22 cellular contexts compared by ENCODE assay signal in the genomic region with DNA sequence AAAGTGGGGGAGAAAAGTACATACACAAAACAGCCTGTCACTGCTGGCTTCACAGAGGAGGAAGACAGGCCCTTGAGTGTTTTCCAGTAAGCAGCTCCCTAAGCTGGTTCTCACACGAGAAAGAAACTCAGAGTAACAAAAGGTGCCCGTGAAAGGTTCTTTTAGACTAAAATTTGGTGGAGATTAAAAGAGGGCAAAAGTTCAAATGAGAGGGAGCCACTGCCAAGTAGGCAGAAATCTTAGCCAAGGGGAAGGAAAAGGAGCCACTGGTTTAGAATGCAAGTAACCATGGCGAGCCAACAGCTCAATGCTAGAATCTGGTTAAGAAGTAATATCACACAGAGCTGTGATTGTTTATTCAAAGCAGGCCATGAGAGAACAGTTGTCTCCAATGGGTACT.
A peak's percentile ranks its signal among the peaks of the same experiment; 100 is the strongest.
DNase-seq lines count a peak whose midpoint lies in the region; TF ChIP-seq lines count a peak whose summit lies in the region.
"Had no signal": no experiment of that assay in that cellular context is flagged by ENCODE, and none has a peak within 500 bp of the region (broad histone marks: within the 10 kb centered on the region; RNA-seq: fewer than 3 reads in every experiment).

No MANE protein-coding gene starts in this region.

- no peak for TF ChIP-seq CTCF in endodermal cell (conservative IDR thresholded peaks at IDR 0.05)
- TF ChIP-seq CTCF in HFFc6 (IDR thresholded peaks at IDR 0.05) = no peak

- H3K4me1 Mint-ChIP-seq in endodermal cell (no peaks in the 10 kb centered on the region), HFFc6 (ENCODE audit: low read depth) (no peaks in the 10 kb centered on the region)
- H3K4me1 Mint-ChIP-seq: stimulated activated naive B cell treated with anti-CD40 and anti-IgM and Interleukin-4, amounts not matched to agents 10 μg/mL and 1 μg/mL and 100 μg/mL, for 72 hours had no signal

- no peak overlapping the region for H3K9ac ChIP-seq in endodermal cell (ENCODE audit: extremely low read depth, low read length, poor library complexity, severe bottlenecking)

- H3K27me3 ChIP-seq in endodermal cell (ENCODE audit: control insufficient read depth, insufficient read depth, low read length, poor library complexity, severe bottlenecking) = no peaks in the 10 kb centered on the region
- H3K27me3 ChIP-seq in MG63 = no peaks in the 10 kb centered on the region
- H3K27me3 ChIP-seq: dorsolateral prefrontal cortex, pancreas, SJSA1 had no signal

- H3K9me3 ChIP-seq in endodermal cell (ENCODE audit: control insufficient read depth, low read length) (no peaks in the 10 kb centered on the region), MG63 (no peaks in the 10 kb centered on the region)
- H3K9me3 ChIP-seq: pancreas, SJSA1 had no signal

- 72 to 82% methylated on average over 3 of the region's 3 CpGs for WGBS in endodermal cell (ENCODE audit: insufficient coverage in 1 of 2, insufficient read length in 1 of 2), 2 experiments

- no peak overlapping the region for H3K27ac Mint-ChIP-seq in endodermal cell
- H3K27ac Mint-ChIP-seq in HFFc6 = no peak overlapping the region
- H3K27ac Mint-ChIP-seq: H9; stimulated activated naive B cell treated with anti-CD40 and anti-IgM and Interleukin-4, amounts not matched to agents 10 μg/mL and 1 μg/mL and 100 μg/mL, for 72 hours had no signal

- no peaks in the 10 kb centered on the region for H3K36me3 ChIP-seq in endodermal cell (ENCODE audit: control insufficient read depth, insufficient read depth, low read length)
- H3K36me3 ChIP-seq in MG63 = no peaks in the 10 kb centered on the region
- H3K36me3 ChIP-seq: pancreas, SJSA1 had no signal

- H3K36me3 Mint-ChIP-seq in endodermal cell (ENCODE audit: low read depth) (no peaks in the 10 kb centered on the region), HFFc6 (ENCODE audit: low read depth) (no peaks in the 10 kb centered on the region)
- H3K36me3 Mint-ChIP-seq: stimulated activated naive B cell treated with anti-CD40 and anti-IgM and Interleukin-4, amounts not matched to agents 10 μg/mL and 1 μg/mL and 100 μg/mL, for 72 hours had no signal

- peak; percentile 11 for DNase-seq in NCI-H446 treated with DMSO at 0.1 percent for 48 hours (lab: John Stamatoyannopoulos, UW)
- no peak for DNase-seq in endodermal cell
- peak; percentile 86 for DNase-seq in medulla oblongata (ENCODE audit: extremely low spot score)
- peak; percentile 62 for DNase-seq in superior temporal gyrus (ENCODE audit: extremely low spot score)
- DNase-seq in HFFc6 = no peak
- DNase-seq in AML-193 (lab: John Stamatoyannopoulos, UW) = no peak
- DNase-seq in DMS153 treated with DMSO at 0.1 percent for 48 hours (lab: John Stamatoyannopoulos, UW; ENCODE audit: unreplicated experiment) = no peak
- no peak for DNase-seq in MG63
- DNase-seq: activated CD4-positive, CD25-positive, alpha-beta regulatory T cell treated with anti-CD3 and anti-CD28 coated beads, Interleukin-2, amount 50 U/mL, for 72 hours; activated CD8-positive, alpha-beta memory T cell treated with anti-CD3 and anti-CD28 coated beads, Interleukin-2, amount 50 U/mL, for 48 hours; activated naive CD4-positive, alpha-beta T cell treated with Interleukin-2 at 50 U/mL for 16 hours; dorsolateral prefrontal cortex; GF-D8; H9; kidney; NCI-H1694 treated with DMSO at 0.1 percent for 48 hours; NCI-H524 treated with DMSO at 0.1 percent for 48 hours; OCI-M1; pancreas; stimulated activated naive B cell treated with anti-CD40 and anti-IgM and Interleukin-4, amounts not matched to agents 10 μg/mL and 1 μg/mL and 100 μg/mL, for 72 hours; T-helper 9 cell had no signal

- no peak overlapping the region for H3K4me3 Mint-ChIP-seq in endodermal cell
- H3K4me3 Mint-ChIP-seq in HFFc6 = no peak overlapping the region
- H3K4me3 Mint-ChIP-seq: H9; stimulated activated naive B cell treated with anti-CD40 and anti-IgM and Interleukin-4, amounts not matched to agents 10 μg/mL and 1 μg/mL and 100 μg/mL, for 72 hours had no signal

- peak overlapping the region; percentile 90 for H3K27ac ChIP-seq in endodermal cell (ENCODE audit: low read depth, low read length)
- H3K27ac ChIP-seq: SJSA1 had no signal

- no peak overlapping the region for H3K4me3 ChIP-seq in endodermal cell (ENCODE audit: low read length)
- no peak overlapping the region for H3K4me3 ChIP-seq in MG63
- H3K4me3 ChIP-seq: dorsolateral prefrontal cortex, pancreas, SJSA1 had no signal

- no peaks in the 10 kb centered on the region for H3K4me1 ChIP-seq in endodermal cell (ENCODE audit: control insufficient read depth, insufficient read depth, low read length)
- H3K4me1 ChIP-seq: SJSA1 had no signal

- H3K9me3 Mint-ChIP-seq in endodermal cell (no peaks in the 10 kb centered on the region), HFFc6 (peaks cover 36% of the 10 kb centered on the region)
- H3K9me3 Mint-ChIP-seq: H9 had no signal

- H3K27me3 Mint-ChIP-seq in endodermal cell (ENCODE audit: insufficient read depth) (no peaks in the 10 kb centered on the region), HFFc6 (ENCODE audit: insufficient read depth) (no peaks in the 10 kb centered on the region)
- H3K27me3 Mint-ChIP-seq: stimulated activated naive B cell treated with anti-CD40 and anti-IgM and Interleukin-4, amounts not matched to agents 10 μg/mL and 1 μg/mL and 100 μg/mL, for 72 hours had no signal

Comparison
In these comparisons a context has a peak if more than half of its experiments do, and no peak if none do; other contexts are left out.
1. DNase-seq: peak in NCI-H446 treated with DMSO at 0.1 percent for 48 hours (single experiment), medulla oblongata (single experiment) and superior temporal gyrus (single experiment); none in endodermal cell (single experiment), HFFc6 (single experiment), AML-193 (0 of 2), DMS153 treated with DMSO at 0.1 percent for 48 hours (single experiment) and MG63 (single experiment).